16 cellular contexts compared by ENCODE assay signal in genomic region chr6:25384967-25385366, GRCh38.
"Had no signal": no experiment of that assay in that cellular context is flagged by ENCODE, and none has a peak within 500 bp of the region (broad histone marks: within the 10 kb centered on the region; RNA-seq: fewer than 3 reads in every experiment).

No MANE protein-coding gene starts in this region.

- ATAC-seq: activated T-helper 17 cell treated with anti-CD3 and anti-CD28 coated beads, Interleukin-2, amount 50 U/mL, for 72 hours; left colon; mucosa of descending colon; naive thymus-derived CD4-positive, alpha-beta T cell had no signal

- H2AFZ ChIP-seq: parathyroid adenoma had no signal

- H3K36me3 ChIP-seq: transverse colon, vagina had no signal

- H3K4me3 ChIP-seq: dorsolateral prefrontal cortex, mucosa of descending colon, skin epidermis, transverse colon, vagina had no signal

- H3K27me3 Mint-ChIP-seq: activated T-helper 17 cell treated with anti-CD3 and anti-CD28 coated beads, Interleukin-2, amount 50 U/mL, for 72 hours; naive thymus-derived CD4-positive, alpha-beta T cell had no signal

- H3K27me3 ChIP-seq: dorsolateral prefrontal cortex, transverse colon, vagina had no signal

- H3K4me3 Mint-ChIP-seq: activated T-helper 17 cell treated with anti-CD3 and anti-CD28 coated beads, Interleukin-2, amount 50 U/mL, for 72 hours had no signal

- H3K27ac Mint-ChIP-seq: activated T-helper 17 cell treated with anti-CD3 and anti-CD28 coated beads, Interleukin-2, amount 50 U/mL, for 72 hours had no signal

- DNase-seq: activated CD4-positive, alpha-beta T cell treated with anti-CD3 and anti-CD28 coated beads, Interleukin-2, amount 50 U/mL, for 48 hours; activated naive CD4-positive, alpha-beta T cell treated with Interleukin-2 at 50 U/mL for 16 hours; aorta; dorsolateral prefrontal cortex; left colon; mammary epithelial cell; mucosa of descending colon; naive thymus-derived CD4-positive, alpha-beta T cell; stimulated activated CD4-positive, alpha-beta T cell treated with anti-CD3 and anti-CD28 coated beads, Interleukin-4, amount 100 ng/mL, for 24 hours; stimulated activated naive CD4-positive, alpha-beta T cell; transverse colon had no signal

- H3K9ac ChIP-seq: parathyroid adenoma had no signal

- H3K9me3 ChIP-seq: mucosa of descending colon, transverse colon, vagina had no signal

- H3K4me1 ChIP-seq: parathyroid adenoma, transverse colon, vagina had no signal

- H3K79me2 ChIP-seq: parathyroid adenoma had no signal

- H3K27ac ChIP-seq: dorsolateral prefrontal cortex, parathyroid adenoma, skin epidermis, transverse colon, vagina, VCaP had no signal

- H3K9me3 Mint-ChIP-seq: activated T-helper 17 cell treated with anti-CD3 and anti-CD28 coated beads, Interleukin-2, amount 50 U/mL, for 72 hours had no signal
